8 cellular contexts compared by ENCODE assay signal in genomic region chr19:53520547-53521372, GRCh38. TPM values are rescaled to one million over a fixed set of nuclear protein-coding genes. Genes with fewer than 3 reads are reported as not detected.
DNase-seq lines count a peak whose midpoint lies in the region; ATAC-seq and TF ChIP-seq lines count a peak whose summit lies in the region.

No MANE protein-coding gene starts in this region.

- H3K4me3 ChIP-seq in GM12864 (ENCODE audit: low read depth, low read length), result peak overlapping the region; percentile 76

- DNase-seq in GM12864 (ENCODE audit: low read depth), result peak; percentile 94
- DNase-seq in NCI-H1417 treated with DMSO at 0.1 percent for 48 hours (lab: John Stamatoyannopoulos, UW), result peak; percentile 66
- peak; percentile 77 for DNase-seq in T-helper 9 cell
- peak; percentile 99 for DNase-seq in astrocyte of the hippocampus (ENCODE audit: low read depth, low spot score)
- peak; percentile 97 to 98 for DNase-seq in hippocampal formation (lab: John Stamatoyannopoulos, UW)
- DNase-seq in renal cortical epithelial cell (ENCODE audit: low read depth), result peak; percentile 96
- DNase-seq in ACHN, result no peak

- TF ChIP-seq CTCF in GM12864 (IDR thresholded peaks at IDR 0.05; ENCODE audit: low read depth, low read length, missing control alignments), result no peak

- in situ Hi-C loops in ACHN (cut with HindIII; ENCODE audit: low pct_ligation_motif_present, low pct_unique_long_range_greater_than_20kb, low sequenced_read_pairs), result no loop called here

- ATAC-seq in HG02623 (IDR thresholded peaks at IDR 0.05; ENCODE audit: unreplicated experiment), result peak; percentile 96

RNA-seq across cellular contexts. Expression of gene ZNF331, which starts 17.2 kb away (rescaled TPM):
- total RNA-seq in renal cortical epithelial cell, result 4.0 and 9.3 TPM in 2 replicates

RNA-seq across cellular contexts. Expression of gene ZNF813, which starts 53.2 kb away (rescaled TPM):
- 5.4 and 11.7 TPM in 2 replicates for total RNA-seq in renal cortical epithelial cell
